In the genomic region with DNA sequence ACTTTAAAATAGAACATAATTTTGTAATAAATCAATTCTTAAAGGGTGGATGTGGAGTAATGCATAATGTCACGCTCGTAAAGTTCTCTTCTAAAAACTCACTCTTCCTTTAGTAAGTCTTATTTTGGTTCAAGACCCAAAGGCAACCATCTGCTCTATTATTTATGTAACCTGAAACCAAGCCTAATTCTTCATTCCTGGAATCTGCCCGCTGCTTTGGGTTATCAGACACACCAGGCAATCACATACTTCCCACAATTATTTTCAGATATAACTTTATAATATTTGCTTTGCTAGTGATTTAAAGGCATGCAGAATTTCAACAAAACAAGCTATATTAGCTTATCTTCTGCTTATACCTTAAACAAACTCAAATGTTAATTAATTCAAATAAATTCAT, we compare ENCODE assay signal across 19 cellular contexts.
"Had no signal": no experiment of that assay in that cellular context is flagged by ENCODE, and none has a peak within 500 bp of the region (broad histone marks: within the 10 kb centered on the region; RNA-seq: fewer than 3 reads in every experiment).

No MANE protein-coding gene starts in this region.

- H3K4me3 ChIP-seq: lower lobe of right lung, pancreas, sigmoid colon, thoracic aorta had no signal

- H3K9me3 ChIP-seq: lower lobe of right lung, pancreas, sigmoid colon, thoracic aorta had no signal

- ATAC-seq: left cardiac atrium; lower lobe of right lung; pancreas; stimulated activated effector memory CD8-positive, alpha-beta T cell treated with anti-CD3 and anti-CD28 coated beads, Interleukin-12 subunit alpha, Interleukin-12 subunit beta, amount 100 ng/mL, for 72 hours; T-helper 17 cell had no signal

- DNase-seq: activated CD4-positive, alpha-beta T cell treated with anti-CD3 and anti-CD28 coated beads, Interleukin-2, amount 10 ng/mL, durations not matched to agents 7 days and 5 days; activated CD8-positive, alpha-beta memory T cell treated with anti-CD3 and anti-CD28 coated beads for 24 hours; activated naive CD4-positive, alpha-beta T cell; activated naive CD8-positive, alpha-beta T cell treated with anti-CD3 and anti-CD28 coated beads, Interleukin-2, amount 10 ng/mL, durations not matched to agents 7 days and 5 days; central memory CD4-positive, alpha-beta T cell; cortex of kidney; effector CD4-positive, alpha-beta T cell; foreskin melanocyte; head of caudate nucleus; immature natural killer cell; left cardiac atrium; lower lobe of right lung; naive B cell; pancreas; sigmoid colon; stimulated activated CD4-positive, alpha-beta T cell treated with anti-CD3 and anti-CD28 coated beads, Interleukin-2, amount 100 ng/mL, for 24 hours; T-helper 17 cell had no signal

- H3K27me3 ChIP-seq: pancreas, sigmoid colon had no signal

- H3K36me3 ChIP-seq: pancreas had no signal

- H3K4me1 ChIP-seq: lower lobe of right lung, pancreas, sigmoid colon had no signal

- H3K27ac ChIP-seq: lower lobe of right lung, pancreas, sigmoid colon, thoracic aorta had no signal
